In genomic region chr22:36981247-36981775, GRCh38 we compare ENCODE assay signal across 19 cellular contexts.
"Had no signal": no experiment of that assay in that cellular context is flagged by ENCODE, and none has a peak within 500 bp of the region (broad histone marks: within the 10 kb centered on the region; RNA-seq: fewer than 3 reads in every experiment).

No MANE protein-coding gene starts in this region.

- H3K4me2 ChIP-seq: hepatocyte had no signal

- H3K36me3 ChIP-seq: colonic mucosa, esophagus squamous epithelium, tibial artery had no signal

- H2AFZ ChIP-seq: hepatocyte had no signal

- H3K27ac ChIP-seq: colonic mucosa, esophagus squamous epithelium, hepatocyte, tibial artery had no signal

- H3K27ac Mint-ChIP-seq: effector memory CD8-positive, alpha-beta T cell; stimulated activated effector memory CD8-positive, alpha-beta T cell treated with anti-CD3 and anti-CD28 coated beads, Interleukin-12 subunit alpha, Interleukin-12 subunit beta, amount 100 ng/mL, for 72 hours; stimulated activated naive CD8-positive, alpha-beta T cell treated with anti-CD3 and anti-CD28 coated beads, Interleukin-15, amount 100 ng/mL, for 72 hours had no signal

- FAIRE-seq: bronchial epithelial cell, small intestine had no signal

- H3K4me3 Mint-ChIP-seq: effector memory CD8-positive, alpha-beta T cell; nephron; stimulated activated effector memory CD8-positive, alpha-beta T cell treated with anti-CD3 and anti-CD28 coated beads, Interleukin-12 subunit alpha, Interleukin-12 subunit beta, amount 100 ng/mL, for 72 hours; stimulated activated naive CD8-positive, alpha-beta T cell treated with anti-CD3 and anti-CD28 coated beads, Interleukin-15, amount 100 ng/mL, for 72 hours had no signal

- H3K27me3 ChIP-seq: colonic mucosa, hepatocyte had no signal

- DNase-seq: activated CD4-positive, alpha-beta T cell treated with anti-CD3 and anti-CD28 coated beads for 1 hour; activated CD4-positive, alpha-beta T cell treated with anti-CD3 and anti-CD28 coated beads, Interleukin-2, amount 50 U/mL, for 4 hours; activated naive CD4-positive, alpha-beta T cell treated with Interleukin-2 at 50 U/mL for 16 hours; activated T-cell treated with anti-CD3 and anti-CD28 coated beads, Interleukin-2, amount 50 U/mL, for 48 hours; colonic mucosa; effector memory CD8-positive, alpha-beta T cell; esophagus squamous epithelium; left ventricle myocardium superior; nucleus accumbens; small intestine; stimulated activated CD4-positive, alpha-beta T cell treated with anti-CD3 and anti-CD28 coated beads, Interleukin-2, amount 100 ng/mL, for 24 hours; stimulated activated naive CD8-positive, alpha-beta T cell treated with anti-CD3 and anti-CD28 coated beads, Interleukin-15, amount 100 ng/mL, for 72 hours; T-helper 9 cell; tibial artery had no signal

- ATAC-seq: effector memory CD8-positive, alpha-beta T cell; left ventricle myocardium superior; sciatic nerve; stimulated activated effector memory CD8-positive, alpha-beta T cell treated with anti-CD3 and anti-CD28 coated beads, Interleukin-12 subunit alpha, Interleukin-12 subunit beta, amount 100 ng/mL, for 72 hours; stimulated activated naive CD8-positive, alpha-beta T cell treated with anti-CD3 and anti-CD28 coated beads, Interleukin-15, amount 100 ng/mL, for 72 hours had no signal

- H3K4me3 ChIP-seq: colonic mucosa, esophagus squamous epithelium, hepatocyte, tibial artery had no signal

- H3K9me3 ChIP-seq: colonic mucosa had no signal

- H3K79me2 ChIP-seq: hepatocyte had no signal

- H3K4me1 ChIP-seq: colonic mucosa had no signal
